Comparison of ENCODE assay signal across 22 cellular contexts in the genomic region with DNA sequence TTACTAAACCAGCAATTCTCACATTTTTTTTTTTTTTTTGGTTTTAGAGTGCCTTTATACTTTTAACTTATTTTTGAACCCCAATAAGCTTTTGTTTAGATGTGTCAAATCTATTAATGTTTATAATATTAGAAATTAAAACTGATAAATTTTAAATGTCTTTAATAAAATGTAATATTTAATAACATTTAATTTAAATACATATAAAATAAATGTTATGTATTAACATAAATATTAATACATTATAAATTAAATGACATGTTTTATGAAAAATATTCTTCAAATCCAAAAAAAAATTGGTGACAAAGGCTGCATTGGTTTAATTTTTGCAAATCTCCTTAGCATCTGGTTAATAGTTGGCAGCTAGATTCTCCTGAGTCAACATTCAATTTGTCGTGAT.
DNase-seq lines count a peak whose midpoint lies in the region; ATAC-seq, FAIRE-seq and TF ChIP-seq lines count a peak whose summit lies in the region.
"Had no signal": no experiment of that assay in that cellular context is flagged by ENCODE, and none has a peak within 500 bp of the region (broad histone marks: within the 10 kb centered on the region; RNA-seq: fewer than 3 reads in every experiment).

No MANE protein-coding gene starts in this region.

- H3K4me3 Mint-ChIP-seq in mesothelial cell of epicardium, result no peak overlapping the region
- H3K4me3 Mint-ChIP-seq: CD4-positive, CD25-positive, alpha-beta regulatory T cell; CD8-positive, alpha-beta memory T cell; HFFc6 had no signal

- intact Hi-C loops in kidney (cut with DNase I), result no loop called here

- H3K27me3 Mint-ChIP-seq in mesothelial cell of epicardium (ENCODE audit: low read depth), result no peaks in the 10 kb centered on the region

- TF ChIP-seq CTCF in kidney (IDR thresholded peaks at IDR 0.05; ENCODE audit: borderline replicate concordance, extremely low read depth, insufficient read depth) (no peak), mesothelial cell of epicardium (IDR thresholded peaks at IDR 0.05; ENCODE audit: unreplicated experiment) (no peak)

- no peak for DNase-seq in RCC 7860 (ENCODE audit: low spot score)
- no peak for DNase-seq in kidney
- DNase-seq in COLO668 (lab: John Stamatoyannopoulos, UW; ENCODE audit: unreplicated experiment), result no peak
- DNase-seq in dedifferentiated amniotic fluid mesenchymal stem cell (ENCODE audit: extremely low spot score), result no peak
- DNase-seq in mesothelial cell of epicardium (ENCODE audit: low spot score in 2 of 2, unreplicated experiment in 2 of 2), result no peak
- DNase-seq: ACHN; BE2C; C1 segment of cervical spinal cord; Caco-2; CD4-positive, CD25-positive, alpha-beta regulatory T cell; CD8-positive, alpha-beta memory T cell; DMS153; DMS79; GF-D8; GOT3; H7; HFFc6 had no signal

- no peak overlapping the region for H3K9ac ChIP-seq in kidney (ENCODE audit: low read length in 2 of 2)

- no peaks in the 10 kb centered on the region for H3K9me3 Mint-ChIP-seq in mesothelial cell of epicardium
- H3K9me3 Mint-ChIP-seq: CD4-positive, CD25-positive, alpha-beta regulatory T cell; CD8-positive, alpha-beta memory T cell; HFFc6 had no signal

- H3K4me1 Mint-ChIP-seq in mesothelial cell of epicardium, result peaks cover 8% of the 10 kb centered on the region
- H3K4me1 Mint-ChIP-seq: CD4-positive, CD25-positive, alpha-beta regulatory T cell; CD8-positive, alpha-beta memory T cell had no signal

- no peak overlapping the region for H3K27ac Mint-ChIP-seq in mesothelial cell of epicardium
- H3K27ac Mint-ChIP-seq: CD4-positive, CD25-positive, alpha-beta regulatory T cell; CD8-positive, alpha-beta memory T cell; HFFc6 had no signal

- H3K4me3 ChIP-seq in kidney (ENCODE audit: low read length in 2 of 2), result no peak overlapping the region

- FAIRE-seq in RCC 7860 (lab: Jason Lieb, UNC), result peak; percentile 87
- FAIRE-seq in colon (lab: Jason Lieb, UNC), result peak; percentile 84
- FAIRE-seq in kidney (lab: Jason Lieb, UNC), result peak; percentile 94
- FAIRE-seq: D721Med had no signal

- H3K9me3 ChIP-seq in kidney (ENCODE audit: control insufficient read depth in 1 of 2, low read length in 2 of 2), result no peaks in the 10 kb centered on the region
- H3K9me3 ChIP-seq: BE2C, Caco-2 had no signal

- H3K36me3 ChIP-seq in kidney (ENCODE audit: control insufficient read depth in 1 of 2, insufficient read depth in 2 of 2, low read length in 2 of 2), result no peaks in the 10 kb centered on the region
- H3K36me3 ChIP-seq: BE2C had no signal

- no peak for ATAC-seq in GM18867 (IDR thresholded peaks at IDR 0.05; ENCODE audit: unreplicated experiment)
- ATAC-seq: HCT116 had no signal

- peaks cover 1% of the 10 kb centered on the region for H3K36me3 Mint-ChIP-seq in mesothelial cell of epicardium
- H3K36me3 Mint-ChIP-seq: CD4-positive, CD25-positive, alpha-beta regulatory T cell; CD8-positive, alpha-beta memory T cell had no signal

- H3K4me1 ChIP-seq in kidney (ENCODE audit: control insufficient read depth in 1 of 2, insufficient read depth in 1 of 2, low read depth in 1 of 2, low read length in 2 of 2), result no peaks in the 10 kb centered on the region
- H3K4me1 ChIP-seq: BE2C had no signal

- H3K27ac ChIP-seq in kidney (ENCODE audit: low read depth in 2 of 2, low read length in 2 of 2), result no peak overlapping the region
- H3K27ac ChIP-seq: HL-60 had no signal
